14 cellular contexts compared by ENCODE assay signal in the genomic region with DNA sequence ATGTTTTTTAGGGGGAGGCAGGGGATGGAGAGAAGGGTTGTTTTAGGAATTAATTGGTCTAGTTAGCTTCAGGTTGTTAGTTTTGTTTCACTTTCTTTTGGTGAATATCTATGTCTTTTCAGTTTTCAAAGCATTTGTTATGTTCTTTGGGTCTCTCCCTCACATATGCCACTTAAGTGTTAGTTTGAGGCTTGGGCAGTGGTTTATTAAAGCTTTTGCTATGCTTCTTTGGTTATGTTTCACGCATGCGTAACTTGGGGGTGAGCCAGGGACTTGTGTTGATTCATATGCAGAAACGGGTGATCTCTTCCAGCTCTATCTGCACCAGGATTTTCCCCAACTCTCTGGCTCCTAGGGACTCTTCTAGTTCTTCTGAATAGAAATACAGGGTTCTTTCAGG. TPM values are rescaled to one million over a fixed set of nuclear protein-coding genes. Genes with fewer than 3 reads are reported as not detected.
A peak's percentile ranks its signal among the peaks of the same experiment; 100 is the strongest.
DNase-seq lines count a peak whose midpoint lies in the region; ATAC-seq, FAIRE-seq and TF ChIP-seq lines count a peak whose summit lies in the region.
"Had no signal": no experiment of that assay in that cellular context is flagged by ENCODE, and none has a peak within 500 bp of the region (broad histone marks: within the 10 kb centered on the region; RNA-seq: fewer than 3 reads in every experiment).

No MANE protein-coding gene starts in this region.

- no peak overlapping the region for H2BK12ac ChIP-seq in H9 (ENCODE audit: insufficient read length, low read depth, low read length)

- H3K27me3 ChIP-seq in H9 (ENCODE audit: insufficient read depth, low read length) (no peaks in the 10 kb centered on the region), GM12878 (replicated peaks in 1 of 2; ENCODE audit: control insufficient read depth in 2 of 2, insufficient read depth in 2 of 2, low read length in 1 of 2) (no peaks in the 10 kb centered on the region)

- H3K4me1 Mint-ChIP-seq in H9, result peaks cover 11 to 13% of the 10 kb centered on the region in 2 experiments
- H3K4me1 Mint-ChIP-seq: activated CD4-positive, alpha-beta memory T cell treated with anti-CD3 and anti-CD28 coated beads, Interleukin-2, amount 10 ng/mL, durations not matched to agents 7 days and 5 days; activated naive CD4-positive, alpha-beta T cell treated with anti-CD3 and anti-CD28 coated beads, Interleukin-2, amount 50 U/mL, for 24 hours had no signal

- peaks cover 4% of the 10 kb centered on the region for H3K9me3 ChIP-seq in H9 (ENCODE audit: control insufficient read depth, low read depth, low read length)
- H3K9me3 ChIP-seq in GM12878 (replicated peaks; ENCODE audit: control insufficient read depth, insufficient read depth, low read length), result no peaks in the 10 kb centered on the region; the same call in 2 of the 3 replicates

- H2BK20ac ChIP-seq in H9 (ENCODE audit: low read depth, low read length, poor library complexity, severe bottlenecking), result no peak overlapping the region

- BruUV-seq in GM12878 (replicated peaks; lab: Mats Ljungman, UMichigan), result no TSS peak

- H3K4me3 Mint-ChIP-seq in H9, result no peak overlapping the region
- H3K4me3 Mint-ChIP-seq: activated CD4-positive, alpha-beta memory T cell treated with anti-CD3 and anti-CD28 coated beads, Interleukin-2, amount 10 ng/mL, durations not matched to agents 7 days and 5 days; activated naive CD4-positive, alpha-beta T cell treated with anti-CD3 and anti-CD28 coated beads, Interleukin-2, amount 50 U/mL, for 24 hours had no signal

- H3K36me3 ChIP-seq in GM12878 (ENCODE audit: control insufficient read depth in 2 of 2, insufficient read depth in 2 of 2, low read length in 1 of 2), result no peaks in the 10 kb centered on the region
- H3K36me3 ChIP-seq: heart left ventricle had no signal

- RAD21 ChIA-PET in GM12878 (lab: Charles Lee; ENCODE audit: unreplicated experiment), result no interaction called here

- H3K27ac ChIP-seq in H9 (ENCODE audit: insufficient read length, low read depth, low read length) (no peak overlapping the region), GM12878 (ENCODE audit: control insufficient read depth, insufficient read depth) (no peak overlapping the region)
- H3K27ac ChIP-seq: heart left ventricle had no signal

- DNase-seq in GM04504 (ENCODE audit: low read depth) (peak; percentile 40), H9 (no peak), GM12878 (ENCODE audit: low read depth, low spot score) (peak; percentile 38), kidney tubule cell (ENCODE audit: low spot score) (peak; percentile 51), CD1c-positive myeloid dendritic cell (ENCODE audit: extremely low spot score) (no peak), NCI-H187 treated with DMSO at 0.1 percent for 48 hours (lab: John Stamatoyannopoulos, UW) (no peak), NCI-H2196 (lab: John Stamatoyannopoulos, UW; ENCODE audit: unreplicated experiment) (no peak), GM20000 (ENCODE audit: low spot score) (no peak)
- DNase-seq: activated CD4-positive, alpha-beta memory T cell treated with anti-CD3 and anti-CD28 coated beads, Interleukin-2, amount 10 ng/mL, durations not matched to agents 7 days and 5 days; Calu3; heart left ventricle; posterior cingulate gyrus; stimulated activated CD4-positive, alpha-beta T cell treated with anti-CD3 and anti-CD28 coated beads, Interleukin-2, amount 100 ng/mL, for 48 hours had no signal

- H3K9me3 Mint-ChIP-seq in H9, result peaks cover under 1 to 6% of the 10 kb centered on the region in 2 experiments; a peak in 4 of 5 replicates
- H3K9me3 Mint-ChIP-seq: activated naive CD4-positive, alpha-beta T cell treated with anti-CD3 and anti-CD28 coated beads, Interleukin-2, amount 50 U/mL, for 24 hours had no signal

- H3K18ac ChIP-seq in H9 (ENCODE audit: insufficient read length, low read depth, low read length), result no peak overlapping the region

- H3K4me2 ChIP-seq in H9 (ENCODE audit: insufficient read depth, insufficient read length, low read length) (no peak overlapping the region), GM12878 (ENCODE audit: control insufficient read depth, insufficient read depth) (no peak overlapping the region)

- no peak overlapping the region for H2AK5ac ChIP-seq in H9 (ENCODE audit: insufficient read length, low read length)

- H2BK5ac ChIP-seq in H9 (ENCODE audit: insufficient read length, low read length), result no peak overlapping the region

- H2BK15ac ChIP-seq in H9 (ENCODE audit: low read depth, low read length), result no peak overlapping the region

- no peaks in the 10 kb centered on the region for H3K27me3 Mint-ChIP-seq in H9 (ENCODE audit: low read depth)

- SMC1A ChIA-PET in GM12878 (lab: Charles Lee; ENCODE audit: uncharacterized antibody, unreplicated experiment), result interaction anchor here (1.4 kb wide), 1 partner anchor 12 kb away, joined by 4 read pairs; no protein-coding TSS in a partner anchor

- in situ Hi-C loops in GM12878 (cut with MboI), result no loop called here

- H4K91ac ChIP-seq in H9 (ENCODE audit: insufficient read length, low read depth, low read length), result no peak overlapping the region

- no peak overlapping the region for H3K9ac ChIP-seq in H9 (ENCODE audit: extremely low read depth, insufficient read length, low read length)
- no peak overlapping the region for H3K9ac ChIP-seq in GM12878 (ENCODE audit: control insufficient read depth, insufficient read depth, low read length)

- H3K4ac ChIP-seq in H9 (ENCODE audit: low read depth, low read length), result no peak overlapping the region

- CTCF ChIA-PET in GM12878 (lab: Yijun Ruan, JAX), result interaction anchor here (0.7 kb wide), 1 partner anchor 179 kb away, joined by 3 read pairs; no protein-coding TSS in a partner anchor

- H3K79me2 ChIP-seq in H9 (ENCODE audit: insufficient read depth, low read length) (no peaks in the 10 kb centered on the region), GM12878 (ENCODE audit: control insufficient read depth, insufficient read depth, low read length) (no peaks in the 10 kb centered on the region)

- intact Hi-C loops in GM12878 (cut with micrococcal nuclease; ENCODE audit: unreplicated experiment), result no loop called here

- H3K79me1 ChIP-seq in H9 (ENCODE audit: insufficient read depth, low read depth, low read length, poor library complexity, severe bottlenecking), result no peaks in the 10 kb centered on the region

- no peak for TF ChIP-seq EP300 in GM12878 (IDR thresholded peaks at IDR 0.05; ENCODE audit: borderline replicate concordance in 1 of 2, control insufficient read depth in 1 of 2, low read depth in 2 of 2, low read length in 2 of 2)

- no peak for TF ChIP-seq POLR2A in GM12878 (IDR thresholded peaks at IDR 0.05; ENCODE audit: low read depth, low read length)

- no peak overlapping the region for H3K56ac ChIP-seq in H9 (ENCODE audit: insufficient read length, low read depth, low read length)

- peak overlapping the region in 2 of 3 experiments; percentile 45 to 60; a peak in 3 of 7 replicates for H3K27ac Mint-ChIP-seq in H9
- H3K27ac Mint-ChIP-seq: activated CD4-positive, alpha-beta memory T cell treated with anti-CD3 and anti-CD28 coated beads, Interleukin-2, amount 10 ng/mL, durations not matched to agents 7 days and 5 days; activated naive CD4-positive, alpha-beta T cell treated with anti-CD3 and anti-CD28 coated beads, Interleukin-2, amount 50 U/mL, for 24 hours had no signal

- H3K4me1 ChIP-seq in H9 (ENCODE audit: insufficient read depth, low read length) (no peaks in the 10 kb centered on the region), GM12878 (ENCODE audit: control insufficient read depth, insufficient read depth, low read length) (no peaks in the 10 kb centered on the region)
- H3K4me1 ChIP-seq: heart left ventricle had no signal

- WGBS in H9 (ENCODE audit: extremely low coverage, insufficient read length, low lambda C conversion rate), result no CpG with 5 or more reads among the region's 3 CpGs
- 3% methylated on average over 3 of the region's 3 CpGs for WGBS in GM12878 (ENCODE audit: insufficient coverage, insufficient replicate concordance, low lambda C conversion rate, missing lambda C conversion rate)

- POLR2A ChIA-PET in GM12878 (lab: Charles Lee), result no interaction called here

- no peak overlapping the region for H3K23ac ChIP-seq in H9 (ENCODE audit: insufficient read length, low read depth, low read length)

- no peak for FAIRE-seq in GM12878 (lab: Jason Lieb, UNC)

- TF ChIP-seq CTCF in H9 (conservative IDR thresholded peaks at IDR 0.05), result no peak
- TF ChIP-seq CTCF in GM12878 (IDR thresholded peaks at IDR 0.05 in 2 of 3, conservative IDR thresholded peaks at IDR 0.05 in 1 of 3; ENCODE audit: control insufficient read depth in 2 of 3, extremely low read depth in 1 of 3, insufficient read depth in 1 of 3, low read depth in 3 of 3, low read length in 3 of 3), result no peak
- TF ChIP-seq CTCF in GM20000 (IDR thresholded peaks at IDR 0.05; ENCODE audit: extremely low read depth, missing control alignments), result no peak

- H3K4me3 ChIP-seq in GM12878, result no peak overlapping the region; the same call in 1 of the 2 replicates
- H3K4me3 ChIP-seq: heart left ventricle had no signal

- no peak overlapping the region for H3K14ac ChIP-seq in H9 (ENCODE audit: insufficient read depth, low read length)

- no peaks in the 10 kb centered on the region for H4K20me1 ChIP-seq in H9 (ENCODE audit: control insufficient read depth, insufficient read depth, insufficient read length)
- no peaks in the 10 kb centered on the region for H4K20me1 ChIP-seq in GM12878 (ENCODE audit: control insufficient read depth, insufficient read depth)

- H4K5ac ChIP-seq in H9 (ENCODE audit: insufficient read length, low read depth, low read length), result no peak overlapping the region

- H2BK120ac ChIP-seq in H9 (ENCODE audit: low read depth, low read length, poor library complexity, severe bottlenecking), result no peak overlapping the region

- H3T11ph ChIP-seq in H9 (ENCODE audit: low read length), result no peak overlapping the region

- H4K8ac ChIP-seq in H9 (replicated peaks; ENCODE audit: insufficient read length, low read depth, low read length), result no peak overlapping the region

- ATAC-seq in GM12878, result peak; percentile 75
- ATAC-seq: heart left ventricle had no signal

- TF ChIP-seq RAD21 in GM12878 (IDR thresholded peaks at IDR 0.05; ENCODE audit: insufficient read depth, low read depth, low read length), result no peak

- no peaks in the 10 kb centered on the region for H3K23me2 ChIP-seq in H9 (ENCODE audit: insufficient read length, low read depth, low read length, poor library complexity, severe bottlenecking)

- H3K36me3 Mint-ChIP-seq in H9 (ENCODE audit: insufficient read depth in 1 of 3, low read depth in 3 of 3), result peaks cover under 1 to 4% (median under 1%) of the 10 kb centered on the region in 3 experiments; a peak in 4 of 7 replicates
- H3K36me3 Mint-ChIP-seq: activated naive CD4-positive, alpha-beta T cell treated with anti-CD3 and anti-CD28 coated beads, Interleukin-2, amount 50 U/mL, for 24 hours had no signal

- no peak overlapping the region for H2AFZ ChIP-seq in H9 (ENCODE audit: low read length)
- H2AFZ ChIP-seq in GM12878 (ENCODE audit: control insufficient read depth, low read depth, low read length), result no peak overlapping the region; the same call in 1 of the 2 replicates

RNA-seq across cellular contexts. Expression of gene MMS22L, which starts 11.4 kb away (rescaled TPM):
- 40.1 and 52.8 TPM in 2 replicates for total RNA-seq in H9 (2021)
- 145 and 146 TPM in 2 replicates for total RNA-seq in GM12878 (2013; cell fraction: nucleolus; rRNA removed)
- 18.1 and 22.5 TPM in 2 replicates for total RNA-seq in GM12878 (2014; rRNA removed)
- 33.9 and 37.3 TPM in 2 replicates for total RNA-seq in GM12878 (2014; rRNA removed; fragmentation: Illumina TruSeq; extraction: Trizol)
- 26.0 and 27.1 TPM in 2 replicates for total RNA-seq in GM12878 (2021)
- polyA plus RNA-seq in GM12878 (2011; ENCODE audit: low read depth), result 7.0 TPM
- 32.2 and 48.7 TPM in 2 replicates for polyA plus RNA-seq in GM12878 (2011; rRNA removed)
- polyA plus RNA-seq in GM12878 (2011; cell fraction: cytosol; rRNA removed), result 10.9 and 12.6 TPM in 2 replicates
- 21.0 and 21.3 TPM in 2 replicates for polyA plus RNA-seq in GM12878 (2011; cell fraction: nucleus; rRNA removed)
- 7.8 and 8.0 TPM in 2 replicates for polyA plus RNA-seq in GM12878 (2012)
- 19.4 and 26.9 TPM in 2 replicates for polyA plus RNA-seq in GM12878 (2014; fragmentation: Illumina TruSeq; extraction: Trizol)
- polyA plus RNA-seq in GM12878 (2014; fragmentation: Nextera tagmentation; extraction: Ambion mirVana), result 1 to 10 TPM; 5.0 to 6.5 TPM
- 10.9 and 14.4 TPM in 2 replicates for polyA plus RNA-seq in GM12878 (2014; rRNA removed)
- 10 to 100 TPM; 17.7 to 20.1 TPM for polyA plus RNA-seq in GM12878 (2016; fragmentation: Nextera tagmentation; extraction: Ambion mirVana)
- 57.8 and 74.2 TPM in 2 replicates for polyA minus RNA-seq in GM12878 (2011; rRNA and poly(A)+ RNA removed)
- polyA minus RNA-seq in GM12878 (2011; cell fraction: cytosol; rRNA and poly(A)+ RNA removed), result 16.5 and 18.0 TPM in 2 replicates
- polyA minus RNA-seq in GM12878 (2011; cell fraction: nucleus; rRNA and poly(A)+ RNA removed), result 59.2 and 136 TPM in 2 replicates

Comparison
In these comparisons a context has a peak if more than half of its experiments do, and no peak if none do; other contexts are left out.
1. DNase-seq: peak in GM04504 (single experiment), GM12878 (single experiment) and kidney tubule cell (single experiment); none in H9 (single experiment), CD1c-positive myeloid dendritic cell (single experiment), NCI-H187 treated with DMSO at 0.1 percent for 48 hours (single experiment), NCI-H2196 (single experiment) and GM20000 (single experiment).